Comparison of ENCODE assay signal across 10 cellular contexts in genomic region chr3:44339990-44340389, GRCh38. TPM values are rescaled to one million over a fixed set of nuclear protein-coding genes. Genes with fewer than 3 reads are reported as not detected.
DNase-seq lines count a peak whose midpoint lies in the region; ATAC-seq, FAIRE-seq and TF ChIP-seq lines count a peak whose summit lies in the region.
"Had no signal": no experiment of that assay in that cellular context is flagged by ENCODE, and none has a peak within 500 bp of the region (broad histone marks: within the 10 kb centered on the region; RNA-seq: fewer than 3 reads in every experiment).

No MANE protein-coding gene starts in this region.

- H3K9me3 Mint-ChIP-seq in astrocyte (ENCODE audit: unreplicated experiment) (no peaks in the 10 kb centered on the region), memory B cell (no peaks in the 10 kb centered on the region)

- intact Hi-C loops in left ventricle myocardium superior (cut with micrococcal nuclease) (no loop called here), vagina (cut with DNase I) (no loop called here)

- no peaks in the 10 kb centered on the region for H4K20me1 ChIP-seq in astrocyte (ENCODE audit: insufficient read depth, low read length)

- H3K4me1 ChIP-seq in right atrium auricular region (peaks cover 0 to 31% of the 10 kb centered on the region in 2 donors), astrocyte (ENCODE audit: insufficient read depth, low read length) (peaks cover 15% of the 10 kb centered on the region), vagina (peaks cover 20% of the 10 kb centered on the region)

- no peaks in the 10 kb centered on the region for H3K27me3 ChIP-seq in right atrium auricular region
- no peaks in the 10 kb centered on the region for H3K27me3 ChIP-seq in astrocyte (ENCODE audit: insufficient read depth, low read length)
- no peaks in the 10 kb centered on the region for H3K27me3 ChIP-seq in vagina

- DNase-seq in right atrium auricular region (ENCODE audit: low spot score): no peak
- DNase-seq in left ventricle myocardium superior: no peak
- no peak for DNase-seq in astrocyte (ENCODE audit: low read depth)
- no peak for DNase-seq in memory B cell (ENCODE audit: low spot score in 2 of 2)
- DNase-seq in vagina (ENCODE audit: extremely low spot score in 2 of 2): no peak
- DNase-seq in DMS114 treated with DMSO at 0.1 percent for 48 hours (lab: John Stamatoyannopoulos, UW; ENCODE audit: unreplicated experiment): no peak
- DNase-seq in COR-L47 (lab: John Stamatoyannopoulos, UW): no peak
- DNase-seq: foreskin melanocyte, SW 1271 had no signal

- peak overlapping the region; percentile 98 for H3K4me3 Mint-ChIP-seq in astrocyte (ENCODE audit: unreplicated experiment)
- peak overlapping the region; percentile 70 for H3K4me3 Mint-ChIP-seq in memory B cell

- peak overlapping the region; percentile 97 to 99 for H3K27ac ChIP-seq in right atrium auricular region
- no peak overlapping the region for H3K27ac ChIP-seq in astrocyte (ENCODE audit: low read depth, low read length)
- H3K27ac ChIP-seq in vagina: peak overlapping the region; percentile 31

- H2AFZ ChIP-seq in astrocyte (ENCODE audit: low read depth, low read length): no peak overlapping the region

- no peaks in the 10 kb centered on the region for H3K27me3 Mint-ChIP-seq in astrocyte (ENCODE audit: low read depth, unreplicated experiment)
- H3K27me3 Mint-ChIP-seq in memory B cell: no peaks in the 10 kb centered on the region

- H3K4me1 Mint-ChIP-seq in astrocyte (ENCODE audit: low read depth, unreplicated experiment) (peaks cover 19% of the 10 kb centered on the region), memory B cell (peaks cover 14% of the 10 kb centered on the region)

- ATAC-seq in left ventricle myocardium superior (no peak), memory B cell (ENCODE audit: low read depth) (no peak), esophagus mucosa (no peak)

- no peak for TF ChIP-seq POLR2A in vagina (IDR thresholded peaks at IDR 0.05)

- peak overlapping the region; percentile 85 for H3K4me2 ChIP-seq in astrocyte (ENCODE audit: low read length)

- no peaks in the 10 kb centered on the region for H3K9me3 ChIP-seq in right atrium auricular region
- H3K9me3 ChIP-seq in astrocyte (ENCODE audit: insufficient read depth, low read depth, low read length): no peaks in the 10 kb centered on the region
- no peaks in the 10 kb centered on the region for H3K9me3 ChIP-seq in vagina

- FAIRE-seq in astrocyte (lab: Jason Lieb, UNC): no peak

- H3K27ac Mint-ChIP-seq in astrocyte (ENCODE audit: unreplicated experiment) (peak overlapping the region; percentile 84), memory B cell (peak overlapping the region; percentile 97)

- H3K4me3 ChIP-seq in right atrium auricular region: peak overlapping the region in 1 of 2 donors; percentile 76
- no peak overlapping the region for H3K4me3 ChIP-seq in astrocyte (ENCODE audit: insufficient read depth, low read depth, low read length)
- peak overlapping the region in 1 of 2 donors; percentile 78 for H3K4me3 ChIP-seq in vagina

- H3K36me3 ChIP-seq in right atrium auricular region: no peaks in the 10 kb centered on the region
- H3K36me3 ChIP-seq in astrocyte (ENCODE audit: insufficient read depth, low read length): peaks cover 2% of the 10 kb centered on the region
- H3K36me3 ChIP-seq in vagina: no peaks in the 10 kb centered on the region

- peaks cover 23% of the 10 kb centered on the region for H3K79me2 ChIP-seq in astrocyte (ENCODE audit: insufficient read depth, low read length)

- H3K9ac ChIP-seq in astrocyte (ENCODE audit: low read length): no peak overlapping the region

- no peak for TF ChIP-seq CTCF in right atrium auricular region (IDR thresholded peaks at IDR 0.05)
- no peak for TF ChIP-seq CTCF in astrocyte (IDR thresholded peaks at IDR 0.05; ENCODE audit: insufficient read depth, low read depth, low read length)
- no peak for TF ChIP-seq CTCF in vagina (IDR thresholded peaks at IDR 0.05)

- H3K36me3 Mint-ChIP-seq in astrocyte (ENCODE audit: low read depth, unreplicated experiment) (peaks cover 4% of the 10 kb centered on the region), memory B cell (peaks cover 2% of the 10 kb centered on the region)

RNA-seq across cellular contexts. Expression of gene TCAIM, which starts 1.4 kb away (rescaled TPM):
- total RNA-seq in right atrium auricular region (10 to 100 TPM; 18.8 to 37.6 TPM), left ventricle myocardium superior (34.7 TPM), astrocyte (22.8 and 25.5 TPM in 2 replicates), vagina (17.9 TPM), esophagus mucosa (20.5 TPM)
